Comparison of ENCODE assay signal across 23 cellular contexts in genomic region chr6:25171301-25171700, GRCh38.
DNase-seq lines count a peak whose midpoint lies in the region; ATAC-seq and TF ChIP-seq lines count a peak whose summit lies in the region.
"Had no signal": no experiment of that assay in that cellular context is flagged by ENCODE, and none has a peak within 500 bp of the region (broad histone marks: within the 10 kb centered on the region; RNA-seq: fewer than 3 reads in every experiment).

No MANE protein-coding gene starts in this region.

- H3K4me1 ChIP-seq in mesenchymal stem cell (ENCODE audit: control insufficient read depth, insufficient read depth, low read depth, low read length) = peaks cover 4% of the 10 kb centered on the region
- H3K4me1 ChIP-seq: HAP-1 had no signal

- intact Hi-C loops in natural killer cell (cut with micrococcal nuclease) = no loop called here
- intact Hi-C loops in activated T-helper 2 cell treated with anti-CD3 and anti-CD28 coated beads, Interferon-gamma antibody, Interleukin-2, Interleukin-4, amounts not matched to agents 10 μg/mL and 5 μg/mL and 100 μg/mL, durations not matched to agents 14 hours and 24 hours and 36 hours (cut with micrococcal nuclease) = loop anchor here (10.0 kb wide), 1 partner anchor 236 kb away; the partner anchor contains the start of gene RIPOR2

- DNase-seq in natural killer cell treated with Interleukin-12 subunit alpha and Interleukin-12 subunit beta and Interleukin-15 and Interleukin-18, amount 100 ng/mL, for 72 hours (ENCODE audit: low spot score) = no peak
- DNase-seq in natural killer cell (no peak), mesenchymal stem cell (no peak), middle frontal gyrus (ENCODE audit: extremely low spot score, low spot score) (no peak), DMS53 (lab: John Stamatoyannopoulos, UW) (no peak)
- no peak for DNase-seq in activated T-helper 2 cell treated with anti-CD3 and anti-CD28 coated beads, Interferon-gamma antibody, Interleukin-2, Interleukin-4, amounts not matched to agents 10 μg/mL and 5 μg/mL and 100 μg/mL, durations not matched to agents 14 hours and 24 hours and 36 hours (ENCODE audit: low spot score)
- no peak for DNase-seq in activated naive CD4-positive, alpha-beta T cell treated with anti-CD3 and anti-CD28 coated beads, Interleukin-2, amount 50 U/mL, for 72 hours (ENCODE audit: low spot score in 2 of 2)
- DNase-seq: adrenal gland; CD4-positive, CD25-positive, alpha-beta regulatory T cell; dermis blood vessel endothelial cell; DMS153; foreskin fibroblast; KBM-7; NCI-H1694 treated with DMSO at 0.1 percent for 48 hours; NCI-H69; pancreas; Right ventricle myocardium superior; stimulated activated CD4-positive, alpha-beta T cell treated with anti-CD3 and anti-CD28 coated beads, Interleukin-12 subunit alpha, Interleukin-12 subunit beta, amount 100 ng/mL, for 4 hours had no signal

- no peak for TF ChIP-seq CTCF in natural killer cell (IDR thresholded peaks at IDR 0.05)

- H2BK15ac ChIP-seq in mesenchymal stem cell (ENCODE audit: low read depth, poor library complexity, severe bottlenecking) = no peak overlapping the region

- no peaks in the 10 kb centered on the region for H3K27me3 ChIP-seq in mesenchymal stem cell (ENCODE audit: control insufficient read depth in 1 of 2, insufficient read depth in 1 of 2, low read length in 2 of 2)
- H3K27me3 ChIP-seq: adrenal gland, pancreas, right atrium auricular region had no signal

- H3K4me2 ChIP-seq in mesenchymal stem cell (ENCODE audit: low read length, poor library complexity, severe bottlenecking) = no peak overlapping the region

- H3K27ac Mint-ChIP-seq in natural killer cell treated with Interleukin-12 subunit alpha and Interleukin-12 subunit beta and Interleukin-15 and Interleukin-18, amount 100 ng/mL, for 72 hours = peak overlapping the region; percentile 40 to 71
- no peak overlapping the region for H3K27ac Mint-ChIP-seq in natural killer cell
- peak overlapping the region; percentile 56 for H3K27ac Mint-ChIP-seq in activated T-helper 2 cell treated with anti-CD3 and anti-CD28 coated beads, Interferon-gamma antibody, Interleukin-2, Interleukin-4, amounts not matched to agents 10 μg/mL and 5 μg/mL and 100 μg/mL, durations not matched to agents 14 hours and 24 hours and 36 hours
- peak overlapping the region in 1 of 2 donors; percentile 31 for H3K27ac Mint-ChIP-seq in activated naive CD4-positive, alpha-beta T cell treated with anti-CD3 and anti-CD28 coated beads, Interleukin-2, amount 50 U/mL, for 72 hours
- H3K27ac Mint-ChIP-seq: CD4-positive, CD25-positive, alpha-beta regulatory T cell; nephron had no signal

- H3K9me3 ChIP-seq in mesenchymal stem cell (ENCODE audit: control insufficient read depth, low read length) = no peaks in the 10 kb centered on the region
- H3K9me3 ChIP-seq: adrenal gland, HAP-1, pancreas, right atrium auricular region had no signal

- no peak overlapping the region for H3K9ac ChIP-seq in mesenchymal stem cell (ENCODE audit: low read length)

- peak overlapping the region; percentile 57 to 83 for H2BK12ac ChIP-seq in mesenchymal stem cell (ENCODE audit: low read length in 2 of 2)

- H2BK120ac ChIP-seq in mesenchymal stem cell (ENCODE audit: low read depth, low read length) = no peak overlapping the region

- H2AFZ ChIP-seq in mesenchymal stem cell (ENCODE audit: low read depth, low read length) = no peak overlapping the region

- H3K9me3 Mint-ChIP-seq in natural killer cell treated with Interleukin-12 subunit alpha and Interleukin-12 subunit beta and Interleukin-15 and Interleukin-18, amount 100 ng/mL, for 72 hours = no peaks in the 10 kb centered on the region
- H3K9me3 Mint-ChIP-seq in natural killer cell = no peaks in the 10 kb centered on the region
- no peaks in the 10 kb centered on the region for H3K9me3 Mint-ChIP-seq in activated T-helper 2 cell treated with anti-CD3 and anti-CD28 coated beads, Interferon-gamma antibody, Interleukin-2, Interleukin-4, amounts not matched to agents 10 μg/mL and 5 μg/mL and 100 μg/mL, durations not matched to agents 14 hours and 24 hours and 36 hours
- peaks cover 0 to 8% of the 10 kb centered on the region in 2 donors for H3K9me3 Mint-ChIP-seq in activated naive CD4-positive, alpha-beta T cell treated with anti-CD3 and anti-CD28 coated beads, Interleukin-2, amount 50 U/mL, for 72 hours
- H3K9me3 Mint-ChIP-seq: CD4-positive, CD25-positive, alpha-beta regulatory T cell; nephron had no signal

- H4K91ac ChIP-seq in mesenchymal stem cell (ENCODE audit: low read length) = no peak overlapping the region

- H3K27me3 Mint-ChIP-seq in natural killer cell treated with Interleukin-12 subunit alpha and Interleukin-12 subunit beta and Interleukin-15 and Interleukin-18, amount 100 ng/mL, for 72 hours = no peaks in the 10 kb centered on the region
- H3K27me3 Mint-ChIP-seq in natural killer cell (ENCODE audit: low read depth in 2 of 2) = peaks cover 4 to 13% of the 10 kb centered on the region in 2 donors
- no peaks in the 10 kb centered on the region for H3K27me3 Mint-ChIP-seq in activated T-helper 2 cell treated with anti-CD3 and anti-CD28 coated beads, Interferon-gamma antibody, Interleukin-2, Interleukin-4, amounts not matched to agents 10 μg/mL and 5 μg/mL and 100 μg/mL, durations not matched to agents 14 hours and 24 hours and 36 hours (ENCODE audit: low read depth)

- WGBS in mesenchymal stem cell = 89% methylated on average over 1 of the region's 1 CpG

- peaks cover 49 to 58% of the 10 kb centered on the region in 2 donors for H3K4me1 Mint-ChIP-seq in natural killer cell treated with Interleukin-12 subunit alpha and Interleukin-12 subunit beta and Interleukin-15 and Interleukin-18, amount 100 ng/mL, for 72 hours (ENCODE audit: low read depth in 2 of 2)
- H3K4me1 Mint-ChIP-seq in natural killer cell = peaks cover 0 to 6% of the 10 kb centered on the region in 2 donors
- peaks cover 83% of the 10 kb centered on the region for H3K4me1 Mint-ChIP-seq in activated T-helper 2 cell treated with anti-CD3 and anti-CD28 coated beads, Interferon-gamma antibody, Interleukin-2, Interleukin-4, amounts not matched to agents 10 μg/mL and 5 μg/mL and 100 μg/mL, durations not matched to agents 14 hours and 24 hours and 36 hours (ENCODE audit: low read depth)

- no peak overlapping the region for H3K23ac ChIP-seq in mesenchymal stem cell (ENCODE audit: low read length in 2 of 2)

- no peak for ATAC-seq in natural killer cell treated with Interleukin-12 subunit alpha and Interleukin-12 subunit beta and Interleukin-15 and Interleukin-18, amount 100 ng/mL, for 72 hours
- ATAC-seq in natural killer cell = no peak
- no peak for ATAC-seq in HG03175 (IDR thresholded peaks at IDR 0.05; ENCODE audit: unreplicated experiment)
- ATAC-seq in activated naive CD4-positive, alpha-beta T cell treated with anti-CD3 and anti-CD28 coated beads, Interleukin-2, amount 50 U/mL, for 72 hours = no peak
- ATAC-seq: activated CD4-positive, CD25-positive, alpha-beta regulatory T cell treated with anti-CD3 and anti-CD28 coated beads, Interleukin-2, amount 50 U/mL, for 24 hours had no signal

- peak overlapping the region in 1 of 2 experiments; percentile 30 for H3K4ac ChIP-seq in mesenchymal stem cell (ENCODE audit: low read depth in 1 of 2, low read length in 2 of 2)

- no peak overlapping the region for H3K18ac ChIP-seq in mesenchymal stem cell (ENCODE audit: low read depth in 1 of 2, low read length in 2 of 2)

- peak overlapping the region; percentile 11 for H3K4me3 Mint-ChIP-seq in natural killer cell treated with Interleukin-12 subunit alpha and Interleukin-12 subunit beta and Interleukin-15 and Interleukin-18, amount 100 ng/mL, for 72 hours
- H3K4me3 Mint-ChIP-seq in natural killer cell = no peak overlapping the region
- no peak overlapping the region for H3K4me3 Mint-ChIP-seq in activated T-helper 2 cell treated with anti-CD3 and anti-CD28 coated beads, Interferon-gamma antibody, Interleukin-2, Interleukin-4, amounts not matched to agents 10 μg/mL and 5 μg/mL and 100 μg/mL, durations not matched to agents 14 hours and 24 hours and 36 hours (ENCODE audit: low read depth)
- H3K4me3 Mint-ChIP-seq: CD4-positive, CD25-positive, alpha-beta regulatory T cell; nephron had no signal

- H2BK5ac ChIP-seq in mesenchymal stem cell (ENCODE audit: low read depth, low read length, poor library complexity, severe bottlenecking) = no peak overlapping the region

- H3K14ac ChIP-seq in mesenchymal stem cell (ENCODE audit: low read length in 2 of 2) = no peak overlapping the region

- no peaks in the 10 kb centered on the region for H3K36me3 ChIP-seq in mesenchymal stem cell (ENCODE audit: control insufficient read depth in 1 of 2, insufficient read depth in 2 of 2, low read depth in 1 of 2, low read length in 2 of 2)
- H3K36me3 ChIP-seq: adrenal gland, HAP-1, pancreas, right atrium auricular region had no signal

- no peak overlapping the region for H3K27ac ChIP-seq in mesenchymal stem cell (ENCODE audit: low read length, poor library complexity, severe bottlenecking)
- H3K27ac ChIP-seq: right atrium auricular region had no signal

- no peaks in the 10 kb centered on the region for H3K36me3 Mint-ChIP-seq in natural killer cell treated with Interleukin-12 subunit alpha and Interleukin-12 subunit beta and Interleukin-15 and Interleukin-18, amount 100 ng/mL, for 72 hours
- H3K36me3 Mint-ChIP-seq in natural killer cell = no peaks in the 10 kb centered on the region
- peaks cover 4% of the 10 kb centered on the region for H3K36me3 Mint-ChIP-seq in activated T-helper 2 cell treated with anti-CD3 and anti-CD28 coated beads, Interferon-gamma antibody, Interleukin-2, Interleukin-4, amounts not matched to agents 10 μg/mL and 5 μg/mL and 100 μg/mL, durations not matched to agents 14 hours and 24 hours and 36 hours (ENCODE audit: low read depth)
- peaks cover 0 to 14% of the 10 kb centered on the region in 2 donors for H3K36me3 Mint-ChIP-seq in activated naive CD4-positive, alpha-beta T cell treated with anti-CD3 and anti-CD28 coated beads, Interleukin-2, amount 50 U/mL, for 72 hours
- H3K36me3 Mint-ChIP-seq: CD4-positive, CD25-positive, alpha-beta regulatory T cell had no signal

- H3K4me3 ChIP-seq in mesenchymal stem cell (ENCODE audit: insufficient read depth in 1 of 2, low read depth in 1 of 2, low read length in 2 of 2) = no peak overlapping the region
- H3K4me3 ChIP-seq: adrenal gland, HAP-1, pancreas, right atrium auricular region had no signal

- no peak overlapping the region for H4K8ac ChIP-seq in mesenchymal stem cell (ENCODE audit: low read length)

- H2AK5ac ChIP-seq in mesenchymal stem cell (ENCODE audit: low read length, severe bottlenecking) = peak overlapping the region; percentile 44

- no peaks in the 10 kb centered on the region for H3K79me1 ChIP-seq in mesenchymal stem cell (replicated peaks; ENCODE audit: low read length, poor library complexity, severe bottlenecking)

Comparison
In these comparisons a context has a peak if more than half of its experiments do, and no peak if none do; other contexts are left out.
1. H3K27ac Mint-ChIP-seq: peak in natural killer cell treated with Interleukin-12 subunit alpha and Interleukin-12 subunit beta and Interleukin-15 and Interleukin-18, amount 100 ng/mL, for 72 hours (2 of 2) and activated T-helper 2 cell treated with anti-CD3 and anti-CD28 coated beads, Interferon-gamma antibody, Interleukin-2, Interleukin-4, amounts not matched to agents 10 μg/mL and 5 μg/mL and 100 μg/mL, durations not matched to agents 14 hours and 24 hours and 36 hours (single experiment); none in natural killer cell (0 of 2).